In the genomic region with DNA sequence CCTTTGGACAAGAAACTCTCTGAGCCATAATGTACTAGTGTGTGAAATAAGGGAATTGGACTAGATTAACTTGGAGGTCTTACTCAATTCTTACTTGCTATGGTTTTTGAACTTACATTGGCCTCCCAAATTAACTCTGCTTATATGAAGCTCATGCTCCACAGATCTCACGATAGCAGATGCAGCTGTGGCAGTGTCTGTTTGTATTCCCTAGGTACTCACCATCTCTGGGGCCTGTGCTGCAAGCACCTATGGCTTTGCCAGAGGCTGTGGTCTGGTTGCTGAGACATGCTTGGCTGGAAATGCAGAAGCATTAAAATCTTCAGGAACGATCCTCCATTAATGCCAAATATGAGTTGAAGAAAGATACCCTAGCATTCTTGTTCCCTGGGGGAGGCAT, we compare ENCODE assay signal across 8 cellular contexts.
"Had no signal": no experiment of that assay in that cellular context is flagged by ENCODE, and none has a peak within 500 bp of the region (broad histone marks: within the 10 kb centered on the region; RNA-seq: fewer than 3 reads in every experiment).

No MANE protein-coding gene starts in this region.

- H3K4me2 ChIP-seq: KMS-11 had no signal

- FAIRE-seq: HepG2, HTR-8/SVneo, K562 had no signal

- H3K4me3 ChIP-seq: K562 had no signal

- H3K27ac ChIP-seq: HL-60, KMS-11 had no signal

- DNase-seq: IMR-90, KBM-7, KG1 had no signal

- H3K9ac ChIP-seq: KMS-11 had no signal
